19 cellular contexts compared by ENCODE assay signal in genomic region chr16:73093146-73094144, GRCh38. TPM values are rescaled to one million over a fixed set of nuclear protein-coding genes. Genes with fewer than 3 reads are reported as not detected.
DNase-seq lines count a peak whose midpoint lies in the region; ATAC-seq, FAIRE-seq and TF ChIP-seq lines count a peak whose summit lies in the region.
"Had no signal": no experiment of that assay in that cellular context is flagged by ENCODE, and none has a peak within 500 bp of the region (broad histone marks: within the 10 kb centered on the region; RNA-seq: fewer than 3 reads in every experiment).

No MANE protein-coding gene starts in this region.

- H3K27me3 Mint-ChIP-seq in astrocyte (ENCODE audit: low read depth, unreplicated experiment), result peaks cover 11% of the 10 kb centered on the region

- no peak overlapping the region for H3K9ac ChIP-seq in astrocyte (ENCODE audit: low read length)
- H3K9ac ChIP-seq: BLaER1, parathyroid adenoma had no signal

- H3K9me3 Mint-ChIP-seq in astrocyte (ENCODE audit: unreplicated experiment), result peaks cover 2% of the 10 kb centered on the region

- H3K4me3 ChIP-seq in astrocyte (ENCODE audit: insufficient read depth, low read depth, low read length) (peak overlapping the region; percentile 15), fibroblast of villous mesenchyme (ENCODE audit: low read depth, low read length) (no peak overlapping the region), psoas muscle (peak overlapping the region; percentile 45)
- H3K4me3 ChIP-seq: BLaER1, colonic mucosa had no signal

- H3K36me3 ChIP-seq in astrocyte (ENCODE audit: insufficient read depth, low read length) (no peaks in the 10 kb centered on the region), psoas muscle (ENCODE audit: insufficient read depth in 1 of 2, low read depth in 1 of 2) (no peaks in the 10 kb centered on the region)
- H3K36me3 ChIP-seq: BLaER1, colonic mucosa had no signal

- H2AFZ ChIP-seq in astrocyte (ENCODE audit: low read depth, low read length), result peak overlapping the region; percentile 27
- H2AFZ ChIP-seq: parathyroid adenoma had no signal

- H3K4me3 Mint-ChIP-seq in astrocyte (ENCODE audit: unreplicated experiment), result no peak overlapping the region
- H3K4me3 Mint-ChIP-seq: activated naive CD8-positive, alpha-beta T cell had no signal

- no peaks in the 10 kb centered on the region for H3K79me2 ChIP-seq in astrocyte (ENCODE audit: insufficient read depth, low read length)
- H3K79me2 ChIP-seq: parathyroid adenoma had no signal

- TF ChIP-seq CTCF in astrocyte (IDR thresholded peaks at IDR 0.05; ENCODE audit: insufficient read depth, low read depth, low read length) (no peak), fibroblast of villous mesenchyme (IDR thresholded peaks at IDR 0.05; ENCODE audit: insufficient read depth, low read depth, low read length) (no peak), psoas muscle (IDR thresholded peaks at IDR 0.05) (no peak)

- ATAC-seq in psoas muscle, result peak; percentile 62 to 89 (median 84)

- peaks cover 6% of the 10 kb centered on the region for H3K4me1 ChIP-seq in astrocyte (ENCODE audit: insufficient read depth, low read length)
- H3K4me1 ChIP-seq in psoas muscle, result peaks cover 28% of the 10 kb centered on the region
- H3K4me1 ChIP-seq: colonic mucosa, parathyroid adenoma had no signal

- whole genome bisulfite sequencing in psoas muscle, 3 donors, result 44 to 56% (median 51%) methylated on average over 32 of the region's 32 CpGs

- DNase-seq in EL (peak; percentile 48), astrocyte (ENCODE audit: low read depth) (peak; percentile 27), fibroblast of villous mesenchyme (ENCODE audit: low read depth) (peak; percentile 42), psoas muscle (peak; percentile 25 to 61)
- no peak for DNase-seq in effector CD8-positive, alpha-beta T cell (lab: John Stamatoyannopoulos, UW)
- DNase-seq in effector CD4-positive, alpha-beta T cell, result no peak
- DNase-seq in activated CD4-positive, alpha-beta T cell treated with anti-CD3 and anti-CD28 coated beads for 4 hours, result no peak
- DNase-seq in activated naive CD4-positive, alpha-beta T cell treated with Interleukin-2 at 50 U/mL for 16 hours, result no peak
- DNase-seq: activated CD4-positive, CD25-positive, alpha-beta regulatory T cell treated with anti-CD3 and anti-CD28 coated beads, Interleukin-2, amount 50 U/mL, for 72 hours; activated T-cell treated with anti-CD3 and anti-CD28 coated beads for 4 hours; colonic mucosa; foreskin fibroblast; NCI-H2029; NCI-H526; T-helper 2 cell had no signal

- H3K27ac ChIP-seq in astrocyte (ENCODE audit: low read depth, low read length) (no peak overlapping the region), psoas muscle (peak overlapping the region; percentile 74)
- H3K27ac ChIP-seq: BLaER1, colonic mucosa, parathyroid adenoma had no signal

- intact Hi-C loops in psoas muscle (cut with DNase I), result no loop called here

- no peaks in the 10 kb centered on the region for H3K36me3 Mint-ChIP-seq in astrocyte (ENCODE audit: low read depth, unreplicated experiment)
- H3K36me3 Mint-ChIP-seq: activated naive CD8-positive, alpha-beta T cell had no signal

- H3K27me3 ChIP-seq in astrocyte (ENCODE audit: insufficient read depth, low read length) (no peaks in the 10 kb centered on the region), psoas muscle (ENCODE audit: insufficient read depth in 3 of 3, low read length in 2 of 3) (no peaks in the 10 kb centered on the region)
- H3K27me3 ChIP-seq: BLaER1, colonic mucosa had no signal

- no peaks in the 10 kb centered on the region for H4K20me1 ChIP-seq in astrocyte (ENCODE audit: insufficient read depth, low read length)
- H4K20me1 ChIP-seq: BLaER1 had no signal

- peak overlapping the region; percentile 66 for H3K4me2 ChIP-seq in astrocyte (ENCODE audit: low read length)
- H3K4me2 ChIP-seq: BLaER1 had no signal

- H3K4me1 Mint-ChIP-seq in astrocyte (ENCODE audit: low read depth, unreplicated experiment), result no peaks in the 10 kb centered on the region

- H3K27ac Mint-ChIP-seq in astrocyte (ENCODE audit: unreplicated experiment), result no peak overlapping the region
- H3K27ac Mint-ChIP-seq: activated naive CD8-positive, alpha-beta T cell had no signal

- no peaks in the 10 kb centered on the region for H3K9me3 ChIP-seq in astrocyte (ENCODE audit: insufficient read depth, low read depth, low read length)
- no peaks in the 10 kb centered on the region for H3K9me3 ChIP-seq in psoas muscle
- H3K9me3 ChIP-seq: colonic mucosa had no signal

- FAIRE-seq in astrocyte (lab: Jason Lieb, UNC), result no peak
- FAIRE-seq: RCC 7860 had no signal

RNA-seq across cellular contexts. Expression of gene ZFHX3, which starts 45.5 kb away (rescaled TPM):
- 18.0 and 19.7 TPM in 2 replicates for total RNA-seq in astrocyte
- total RNA-seq in fibroblast of villous mesenchyme, result 3.9 and 6.8 TPM in 2 replicates
- total RNA-seq in psoas muscle, result 10 to 100 TPM; 10.6 to 36.9 (median 26.2) TPM
- polyA plus RNA-seq in psoas muscle, result 10 to 100 TPM in 1 of 3 donors, 1 to 10 TPM in 2; 3.3 to 11.5 (median 5.2) TPM

Comparison
In these comparisons a context has a peak if more than half of its experiments do, and no peak if none do; other contexts are left out.
1. DNase-seq: peak in EL (single experiment), astrocyte (single experiment), fibroblast of villous mesenchyme (single experiment) and psoas muscle (2 of 2); none in effector CD8-positive, alpha-beta T cell (single experiment), effector CD4-positive, alpha-beta T cell (single experiment), activated CD4-positive, alpha-beta T cell treated with anti-CD3 and anti-CD28 coated beads for 4 hours (0 of 2) and activated naive CD4-positive, alpha-beta T cell treated with Interleukin-2 at 50 U/mL for 16 hours (single experiment).